1 cellular context compared by ENCODE assay signal in the genomic region with DNA sequence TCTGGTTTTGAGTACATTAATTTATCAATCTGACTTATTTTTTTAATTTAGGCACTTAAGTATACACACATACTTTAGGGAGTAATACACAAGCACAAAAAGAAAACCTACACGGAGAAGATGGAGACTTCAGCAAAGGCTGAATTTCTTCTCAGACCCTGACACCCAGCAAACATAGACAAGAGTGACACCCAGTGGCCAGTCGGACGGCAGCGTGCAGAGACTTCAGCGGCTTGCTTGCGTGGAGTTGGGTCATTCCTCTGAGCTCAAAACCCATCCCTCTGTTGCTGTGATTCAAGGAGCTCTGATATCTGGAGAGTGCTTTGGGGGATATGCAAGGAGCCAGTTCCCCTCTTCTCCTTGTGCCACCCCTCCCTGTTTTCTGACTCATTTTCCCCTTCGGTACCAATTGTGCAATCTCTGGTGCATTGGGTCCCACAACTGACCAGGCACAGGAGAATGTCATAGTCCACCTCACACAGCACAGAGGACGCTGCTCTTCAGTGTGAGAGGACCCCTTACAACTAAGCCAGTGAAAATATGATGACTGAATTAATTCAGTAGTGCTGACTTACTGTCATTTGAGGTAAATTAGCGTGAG.
TF ChIP-seq lines count a peak whose summit lies in the region.

No MANE protein-coding gene starts in this region.

TF ChIP-seq in H1, 55 proteins besides CTCF, POLR2A, EP300 and RAD21 (continued from another document):
- TF ChIP-seq GABPA (IDR thresholded peaks at IDR 0.05; ENCODE audit: borderline replicate concordance, insufficient read depth, low read length), result no peak
- TF ChIP-seq CREB1 (IDR thresholded peaks at IDR 0.05), result peak; percentile 62
- TF ChIP-seq, protein P1, sequence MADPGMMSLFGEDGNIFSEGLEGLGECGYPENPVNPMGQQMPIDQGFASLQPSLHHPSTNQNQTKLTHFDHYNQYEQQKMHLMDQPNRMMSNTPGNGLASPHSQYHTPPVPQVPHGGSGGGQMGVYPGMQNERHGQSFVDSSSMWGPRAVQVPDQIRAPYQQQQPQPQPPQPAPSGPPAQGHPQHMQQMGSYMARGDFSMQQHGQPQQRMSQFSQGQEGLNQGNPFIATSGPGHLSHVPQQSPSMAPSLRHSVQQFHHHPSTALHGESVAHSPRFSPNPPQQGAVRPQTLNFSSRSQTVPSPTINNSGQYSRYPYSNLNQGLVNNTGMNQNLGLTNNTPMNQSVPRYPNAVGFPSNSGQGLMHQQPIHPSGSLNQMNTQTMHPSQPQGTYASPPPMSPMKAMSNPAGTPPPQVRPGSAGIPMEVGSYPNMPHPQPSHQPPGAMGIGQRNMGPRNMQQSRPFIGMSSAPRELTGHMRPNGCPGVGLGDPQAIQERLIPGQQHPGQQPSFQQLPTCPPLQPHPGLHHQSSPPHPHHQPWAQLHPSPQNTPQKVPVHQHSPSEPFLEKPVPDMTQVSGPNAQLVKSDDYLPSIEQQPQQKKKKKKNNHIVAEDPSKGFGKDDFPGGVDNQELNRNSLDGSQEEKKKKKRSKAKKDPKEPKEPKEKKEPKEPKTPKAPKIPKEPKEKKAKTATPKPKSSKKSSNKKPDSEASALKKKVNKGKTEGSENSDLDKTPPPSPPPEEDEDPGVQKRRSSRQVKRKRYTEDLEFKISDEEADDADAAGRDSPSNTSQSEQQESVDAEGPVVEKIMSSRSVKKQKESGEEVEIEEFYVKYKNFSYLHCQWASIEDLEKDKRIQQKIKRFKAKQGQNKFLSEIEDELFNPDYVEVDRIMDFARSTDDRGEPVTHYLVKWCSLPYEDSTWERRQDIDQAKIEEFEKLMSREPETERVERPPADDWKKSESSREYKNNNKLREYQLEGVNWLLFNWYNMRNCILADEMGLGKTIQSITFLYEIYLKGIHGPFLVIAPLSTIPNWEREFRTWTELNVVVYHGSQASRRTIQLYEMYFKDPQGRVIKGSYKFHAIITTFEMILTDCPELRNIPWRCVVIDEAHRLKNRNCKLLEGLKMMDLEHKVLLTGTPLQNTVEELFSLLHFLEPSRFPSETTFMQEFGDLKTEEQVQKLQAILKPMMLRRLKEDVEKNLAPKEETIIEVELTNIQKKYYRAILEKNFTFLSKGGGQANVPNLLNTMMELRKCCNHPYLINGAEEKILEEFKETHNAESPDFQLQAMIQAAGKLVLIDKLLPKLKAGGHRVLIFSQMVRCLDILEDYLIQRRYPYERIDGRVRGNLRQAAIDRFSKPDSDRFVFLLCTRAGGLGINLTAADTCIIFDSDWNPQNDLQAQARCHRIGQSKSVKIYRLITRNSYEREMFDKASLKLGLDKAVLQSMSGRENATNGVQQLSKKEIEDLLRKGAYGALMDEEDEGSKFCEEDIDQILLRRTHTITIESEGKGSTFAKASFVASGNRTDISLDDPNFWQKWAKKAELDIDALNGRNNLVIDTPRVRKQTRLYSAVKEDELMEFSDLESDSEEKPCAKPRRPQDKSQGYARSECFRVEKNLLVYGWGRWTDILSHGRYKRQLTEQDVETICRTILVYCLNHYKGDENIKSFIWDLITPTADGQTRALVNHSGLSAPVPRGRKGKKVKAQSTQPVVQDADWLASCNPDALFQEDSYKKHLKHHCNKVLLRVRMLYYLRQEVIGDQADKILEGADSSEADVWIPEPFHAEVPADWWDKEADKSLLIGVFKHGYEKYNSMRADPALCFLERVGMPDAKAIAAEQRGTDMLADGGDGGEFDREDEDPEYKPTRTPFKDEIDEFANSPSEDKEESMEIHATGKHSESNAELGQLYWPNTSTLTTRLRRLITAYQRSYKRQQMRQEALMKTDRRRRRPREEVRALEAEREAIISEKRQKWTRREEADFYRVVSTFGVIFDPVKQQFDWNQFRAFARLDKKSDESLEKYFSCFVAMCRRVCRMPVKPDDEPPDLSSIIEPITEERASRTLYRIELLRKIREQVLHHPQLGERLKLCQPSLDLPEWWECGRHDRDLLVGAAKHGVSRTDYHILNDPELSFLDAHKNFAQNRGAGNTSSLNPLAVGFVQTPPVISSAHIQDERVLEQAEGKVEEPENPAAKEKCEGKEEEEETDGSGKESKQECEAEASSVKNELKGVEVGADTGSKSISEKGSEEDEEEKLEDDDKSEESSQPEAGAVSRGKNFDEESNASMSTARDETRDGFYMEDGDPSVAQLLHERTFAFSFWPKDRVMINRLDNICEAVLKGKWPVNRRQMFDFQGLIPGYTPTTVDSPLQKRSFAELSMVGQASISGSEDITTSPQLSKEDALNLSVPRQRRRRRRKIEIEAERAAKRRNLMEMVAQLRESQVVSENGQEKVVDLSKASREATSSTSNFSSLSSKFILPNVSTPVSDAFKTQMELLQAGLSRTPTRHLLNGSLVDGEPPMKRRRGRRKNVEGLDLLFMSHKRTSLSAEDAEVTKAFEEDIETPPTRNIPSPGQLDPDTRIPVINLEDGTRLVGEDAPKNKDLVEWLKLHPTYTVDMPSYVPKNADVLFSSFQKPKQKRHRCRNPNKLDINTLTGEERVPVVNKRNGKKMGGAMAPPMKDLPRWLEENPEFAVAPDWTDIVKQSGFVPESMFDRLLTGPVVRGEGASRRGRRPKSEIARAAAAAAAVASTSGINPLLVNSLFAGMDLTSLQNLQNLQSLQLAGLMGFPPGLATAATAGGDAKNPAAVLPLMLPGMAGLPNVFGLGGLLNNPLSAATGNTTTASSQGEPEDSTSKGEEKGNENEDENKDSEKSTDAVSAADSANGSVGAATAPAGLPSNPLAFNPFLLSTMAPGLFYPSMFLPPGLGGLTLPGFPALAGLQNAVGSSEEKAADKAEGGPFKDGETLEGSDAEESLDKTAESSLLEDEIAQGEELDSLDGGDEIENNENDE (IDR thresholded peaks at IDR 0.05; ENCODE audit: insufficient replicate concordance, low read length), result no peak
- TF ChIP-seq, protein P2, sequence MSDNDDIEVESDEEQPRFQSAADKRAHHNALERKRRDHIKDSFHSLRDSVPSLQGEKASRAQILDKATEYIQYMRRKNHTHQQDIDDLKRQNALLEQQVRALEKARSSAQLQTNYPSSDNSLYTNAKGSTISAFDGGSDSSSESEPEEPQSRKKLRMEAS (IDR thresholded peaks at IDR 0.05), result 0 out of 2 replicates have a peak, but pooled peaks have one; percentile 26
- no peak for TF ChIP-seq SIN3A (conservative IDR thresholded peaks at IDR 0.05 in 1 of 2, IDR thresholded peaks at IDR 0.05 in 1 of 2; ENCODE audit: low read depth in 1 of 2, low read length in 2 of 2)
- TF ChIP-seq YY1 (IDR thresholded peaks at IDR 0.05; ENCODE audit: low read depth, low read length), result peak; percentile 31; the same call in 1 of the 2 replicates
- no peak for TF ChIP-seq GTF2F1 (IDR thresholded peaks at IDR 0.05; ENCODE audit: borderline replicate concordance, low read depth, low read length)
- TF ChIP-seq, protein P3, sequence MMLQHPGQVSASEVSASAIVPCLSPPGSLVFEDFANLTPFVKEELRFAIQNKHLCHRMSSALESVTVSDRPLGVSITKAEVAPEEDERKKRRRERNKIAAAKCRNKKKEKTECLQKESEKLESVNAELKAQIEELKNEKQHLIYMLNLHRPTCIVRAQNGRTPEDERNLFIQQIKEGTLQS (IDR thresholded peaks at IDR 0.05; ENCODE audit: insufficient read depth, low read depth, low read length), result 0 out of 2 replicates have a peak, but pooled peaks have one; percentile 39
